Comparison of ENCODE assay signal across 8 cellular contexts in genomic region chr5:4422247-4422646, GRCh38.
"Had no signal": no experiment of that assay in that cellular context is flagged by ENCODE, and none has a peak within 500 bp of the region (broad histone marks: within the 10 kb centered on the region; RNA-seq: fewer than 3 reads in every experiment).

No MANE protein-coding gene starts in this region.

- ATAC-seq: GM23338 had no signal

- H2AFZ ChIP-seq: GM23338 had no signal

- DNase-seq: H9, HCEC 1CT, HFFc6, KBM-7 had no signal

- H3K4me2 ChIP-seq: GM23338 had no signal

- FAIRE-seq: H1, H54, HTR-8/SVneo had no signal

- H3K4me3 ChIP-seq: GM23338 had no signal
